Comparison of ENCODE assay signal across 27 cellular contexts in genomic region chr2:63127594-63127993, GRCh38.
"Had no signal": no experiment of that assay in that cellular context is flagged by ENCODE, and none has a peak within 500 bp of the region (broad histone marks: within the 10 kb centered on the region; RNA-seq: fewer than 3 reads in every experiment).

No MANE protein-coding gene starts in this region.

- H3K4me3 ChIP-seq: stomach, suprapubic skin, testis, thoracic aorta, thyroid gland, tibial artery, tibial nerve, transverse colon, upper lobe of left lung, upper lobe of right lung, uterus, vagina had no signal

- FAIRE-seq: urothelium cell line had no signal

- DNase-seq: stimulated activated CD4-positive, alpha-beta T cell treated with anti-CD3 and anti-CD28 coated beads, Interleukin-2, amount 100 ng/mL, for 48 hours; stimulated activated CD4-positive, alpha-beta T cell treated with anti-CD3 and anti-CD28 coated beads, Interleukin-4, amount 100 ng/mL, for 1 hour; stimulated activated CD4-positive, alpha-beta T cell treated with anti-CD3 and anti-CD28 coated beads, Interleukin-4, amount 100 ng/mL, for 24 hours; stimulated activated CD4-positive, alpha-beta T cell treated with anti-CD3 and anti-CD28 coated beads, Interleukin-4, amount 100 ng/mL, for 4 hours; stimulated activated CD8-positive, alpha-beta memory T cell treated with anti-CD3 and anti-CD28 coated beads, Interleukin-4, amount 100 ng/mL, for 48 hours; stimulated activated naive B cell treated with anti-CD40 and anti-IgM and Interleukin-4, amounts not matched to agents 10 μg/mL and 1 μg/mL and 100 μg/mL, for 72 hours; stimulated activated naive CD4-positive, alpha-beta T cell; stimulated activated naive CD4-positive, alpha-beta T cell treated with Interleukin-2 at 50 U/mL for 16 hours; stimulated activated naive CD8-positive, alpha-beta T cell treated with anti-CD3 and anti-CD28 coated beads, Interleukin-15, amount 100 ng/mL, for 72 hours; stimulated activated naive CD8-positive, alpha-beta T cell treated with anti-CD3 and anti-CD28 coated beads, Interleukin-15, Interleukin-2, amounts not matched to agents 100 U/mL and 50 U/mL, for 24 hours; stomach; substantia nigra; testis; thyroid gland; tibial artery; transverse colon; trophoblast cell; upper lobe of left lung; upper lobe of right lung; uterus had no signal

- H3K27me3 ChIP-seq: stomach, suprapubic skin, testis, thyroid gland, tibial artery, tibial nerve, transverse colon, upper lobe of left lung, upper lobe of right lung, uterus, vagina had no signal

- H3K36me3 ChIP-seq: stomach, suprapubic skin, thoracic aorta, thyroid gland, transverse colon, upper lobe of left lung, upper lobe of right lung, uterus, vagina had no signal

- H3K27ac ChIP-seq: stomach, suprapubic skin, testis, thoracic aorta, thyroid gland, tibial artery, tibial nerve, transverse colon, upper lobe of left lung, upper lobe of right lung, uterus, vagina had no signal

- H3K4me1 ChIP-seq: stomach, testis, thyroid gland, tibial artery, tibial nerve, transverse colon, upper lobe of left lung, upper lobe of right lung, uterus, vagina had no signal

- H3K9me3 ChIP-seq: testis, thyroid gland, upper lobe of left lung had no signal

- ATAC-seq: stimulated activated effector memory CD8-positive, alpha-beta T cell treated with anti-CD3 and anti-CD28 coated beads, Interleukin-12 subunit alpha, Interleukin-12 subunit beta, amount 100 ng/mL, for 72 hours; stimulated activated memory B cell treated with anti-CD40 and anti-IgM and Interleukin-4, amounts not matched to agents 10 μg/mL and 1 μg/mL and 100 μg/mL, for 72 hours; stimulated activated naive B cell treated with anti-CD40 and anti-IgM and Interleukin-4, amounts not matched to agents 10 μg/mL and 1 μg/mL and 100 μg/mL, for 72 hours; stimulated activated naive CD8-positive, alpha-beta T cell treated with anti-CD3 and anti-CD28 coated beads, Interleukin-15, amount 100 ng/mL, for 72 hours; stimulated activated naive CD8-positive, alpha-beta T cell treated with anti-CD3 and anti-CD28 coated beads, Interleukin-15, Interleukin-2, amounts not matched to agents 100 U/mL and 50 U/mL, for 24 hours; upper lobe of right lung had no signal
